Comparison of ENCODE assay signal across 9 cellular contexts in genomic region chr13:27919934-27920676, GRCh38. TPM values are rescaled to one million over a fixed set of nuclear protein-coding genes. Genes with fewer than 3 reads are reported as not detected.
DNase-seq lines count a peak whose midpoint lies in the region; ATAC-seq, FAIRE-seq and TF ChIP-seq lines count a peak whose summit lies in the region.
"Had no signal": no experiment of that assay in that cellular context is flagged by ENCODE, and none has a peak within 500 bp of the region (broad histone marks: within the 10 kb centered on the region; RNA-seq: fewer than 3 reads in every experiment).

TSS of gene PDX1 (plus strand) at chr13:27920000. CDS start at chr13:27920139, 139 bp downstream.

- no peak within 1 kb of the TSS for H3K18ac ChIP-seq in mesendoderm (ENCODE audit: low read length)

- H2BK15ac ChIP-seq in mesendoderm (replicated peaks; ENCODE audit: low read depth), result no peak within 1 kb of the TSS

- H3K27ac Mint-ChIP-seq in CD8-positive, alpha-beta memory T cell, result peak within 1 kb of the TSS in 1 of 8 donors; percentile 29

- H3K4me1 Mint-ChIP-seq in CD8-positive, alpha-beta memory T cell, result peaks cover 34 to 45% (median 39%) of the 10 kb centered on the region in 3 donors

- ATAC-seq in HG02938 (IDR thresholded peaks at IDR 0.05; ENCODE audit: unreplicated experiment) (peak; percentile 56), GM18868 (IDR thresholded peaks at IDR 0.05; ENCODE audit: unreplicated experiment) (no peak), HG02571 (IDR thresholded peaks at IDR 0.05; ENCODE audit: unreplicated experiment) (no peak)

- H2AK5ac ChIP-seq in mesendoderm (ENCODE audit: low read length), result no peak within 1 kb of the TSS

- H3K9me3 ChIP-seq in CD8-positive, alpha-beta memory T cell (ENCODE audit: low read length), result no peaks in the 10 kb centered on the region

- CTCF ChIA-PET in CD8-positive, alpha-beta memory T cell (lab: Charles Lee), result no interaction called here

- peaks cover 13% of the 10 kb centered on the region for H3K4me1 ChIP-seq in CD8-positive, alpha-beta memory T cell (ENCODE audit: insufficient read depth, low read length)
- peaks cover 2% of the 10 kb centered on the region for H3K4me1 ChIP-seq in mesendoderm (ENCODE audit: control insufficient read depth, low read depth, low read length)

- no peak within 1 kb of the TSS for H3K4me3 ChIP-seq in CD8-positive, alpha-beta memory T cell (ENCODE audit: low read length)
- H3K4me3 ChIP-seq in astrocyte of the cerebellum (ENCODE audit: low read depth, low read length) (peak within 1 kb of the TSS; percentile 16), mesendoderm (ENCODE audit: low read length) (no peak within 1 kb of the TSS)

- POLR2A ChIA-PET in CD8-positive, alpha-beta memory T cell (lab: Charles Lee), result no interaction called here

- no peak within 1 kb of the TSS for H3K4ac ChIP-seq in mesendoderm (ENCODE audit: low read depth, low read length)

- peak within 1 kb of the TSS; percentile 34 for H3K56ac ChIP-seq in mesendoderm (ENCODE audit: low read length)

- peaks cover 0 to 4% (median 0%) of the 10 kb centered on the region in 5 donors for H3K9me3 Mint-ChIP-seq in CD8-positive, alpha-beta memory T cell

- no peak within 1 kb of the TSS for H4K5ac ChIP-seq in mesendoderm (ENCODE audit: low read length)

- in situ Hi-C loops in astrocyte of the cerebellum (cut with HindIII; ENCODE audit: low sequenced_read_pairs), result no loop called here

- FAIRE-seq in urothelium cell line (lab: Jason Lieb, UNC), result no peak

- no peaks in the 10 kb centered on the region for H3K36me3 ChIP-seq in CD8-positive, alpha-beta memory T cell (ENCODE audit: insufficient read depth, low read length)
- H3K36me3 ChIP-seq in mesendoderm (ENCODE audit: control insufficient read depth, insufficient read depth, low read length), result no peaks in the 10 kb centered on the region

- no peaks in the 10 kb centered on the region for H3K79me1 ChIP-seq in mesendoderm (ENCODE audit: low read length)

- no peak for TF ChIP-seq CTCF in astrocyte of the cerebellum (IDR thresholded peaks at IDR 0.05; ENCODE audit: low read depth, low read length, missing control alignments)

- peak within 1 kb of the TSS; percentile 40 for H3K4me2 ChIP-seq in mesendoderm (ENCODE audit: low read length)

- H3K27me3 Mint-ChIP-seq in CD8-positive, alpha-beta memory T cell, result peaks cover 73 to 76% of the 10 kb centered on the region in 2 donors

- WGBS in mesendoderm (ENCODE audit: extremely low coverage, insufficient coverage, low lambda C conversion rate), result no CpG with 5 or more reads among the region's 76 CpGs

- H3K27me3 ChIP-seq in CD8-positive, alpha-beta memory T cell (ENCODE audit: insufficient read depth, low read length, poor library complexity, severe bottlenecking), result peaks cover 51% of the 10 kb centered on the region
- peaks cover 90% of the 10 kb centered on the region for H3K27me3 ChIP-seq in mesendoderm (ENCODE audit: insufficient read depth, low read length, poor library complexity)

- no peak for DNase-seq in CD8-positive, alpha-beta memory T cell
- DNase-seq in astrocyte of the cerebellum (ENCODE audit: low read depth), result no peak
- peak; percentile 71 for DNase-seq in mesendoderm
- DNase-seq in urothelium cell line (ENCODE audit: low spot score), result peak; percentile 84
- DNase-seq in stimulated activated CD4-positive, alpha-beta T cell treated with anti-CD3 and anti-CD28 coated beads, Interleukin-4, amount 100 ng/mL, for 1 hour, result no peak

- no peak within 1 kb of the TSS for H3K9ac ChIP-seq in mesendoderm (ENCODE audit: low read length)

- no peak within 1 kb of the TSS for H4K8ac ChIP-seq in mesendoderm (ENCODE audit: low read depth, low read length)

- no peaks in the 10 kb centered on the region for H3K79me2 ChIP-seq in mesendoderm (ENCODE audit: control insufficient read depth, insufficient read depth, low read length)

- no peaks in the 10 kb centered on the region for H3K36me3 Mint-ChIP-seq in CD8-positive, alpha-beta memory T cell

- peak within 1 kb of the TSS in 6 of 7 donors; percentile 64 to 83 (median 66) for H3K4me3 Mint-ChIP-seq in CD8-positive, alpha-beta memory T cell

- no peak within 1 kb of the TSS for H2BK5ac ChIP-seq in mesendoderm (ENCODE audit: low read length)

- no peak within 1 kb of the TSS for H3K23ac ChIP-seq in mesendoderm (ENCODE audit: low read length)

- H2BK120ac ChIP-seq in mesendoderm (ENCODE audit: low read depth, low read length), result no peak within 1 kb of the TSS

- no peak within 1 kb of the TSS for H3K27ac ChIP-seq in CD8-positive, alpha-beta memory T cell (ENCODE audit: low read depth, low read length)
- H3K27ac ChIP-seq in mesendoderm (ENCODE audit: low read depth, low read length), result no peak within 1 kb of the TSS

RNA-seq across cellular contexts. Expression of gene PDX1, which starts in this region (rescaled TPM):
- not detected for total RNA-seq in CD8-positive, alpha-beta memory T cell
- not detected for polyA plus RNA-seq in CD8-positive, alpha-beta memory T cell
- not detected for polyA plus RNA-seq in mesendoderm (2013, experiment 1 of 2)
- polyA plus RNA-seq in mesendoderm (2013, experiment 2 of 2), result not detected
- total RNA-seq: HT1080 had no signal

Comparison
In these comparisons a context has a peak if more than half of its experiments do, and no peak if none do; other contexts are left out.
1. DNase-seq: peak in mesendoderm (single experiment) and urothelium cell line (single experiment); none in CD8-positive, alpha-beta memory T cell (0 of 5), astrocyte of the cerebellum (single experiment) and stimulated activated CD4-positive, alpha-beta T cell treated with anti-CD3 and anti-CD28 coated beads, Interleukin-4, amount 100 ng/mL, for 1 hour (single experiment).